In the genomic region with DNA sequence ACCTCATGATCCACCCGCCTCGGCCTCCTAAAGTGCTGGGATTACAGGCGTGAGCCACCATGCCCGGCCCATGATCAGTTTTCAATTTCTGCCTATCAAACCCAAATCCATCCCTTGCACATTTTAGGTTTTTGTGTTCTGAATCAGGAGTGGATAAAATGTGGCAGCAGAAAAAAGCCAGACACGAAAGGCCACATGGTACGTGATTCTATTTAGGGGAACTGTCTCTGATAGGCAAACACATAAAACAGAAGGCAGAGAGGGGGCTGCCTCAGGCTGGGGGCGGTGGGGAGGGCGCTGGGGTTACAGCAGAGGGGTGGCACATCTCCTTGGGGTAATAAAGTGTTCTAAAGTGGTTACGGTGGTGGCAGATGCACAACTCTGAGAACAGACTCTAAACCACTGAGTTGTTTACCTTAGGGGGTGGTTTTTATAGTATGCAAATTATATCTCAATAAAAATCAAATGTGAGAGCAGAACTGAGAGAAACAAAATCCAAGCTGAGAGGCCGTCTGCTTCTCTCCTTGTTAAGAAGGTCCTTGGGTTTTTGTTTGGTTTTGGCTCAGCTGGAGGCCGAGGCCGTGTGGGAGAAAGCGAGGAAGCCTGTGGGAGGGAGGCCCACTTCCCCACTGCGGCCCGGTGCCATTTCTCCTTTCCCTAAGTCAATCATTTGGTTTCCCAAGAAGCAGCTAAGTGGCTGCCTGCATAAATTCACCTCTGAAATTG, we compare ENCODE assay signal across 14 cellular contexts.
DNase-seq lines count a peak whose midpoint lies in the region; ATAC-seq, FAIRE-seq and TF ChIP-seq lines count a peak whose summit lies in the region.
"Had no signal": no experiment of that assay in that cellular context is flagged by ENCODE, and none has a peak within 500 bp of the region (broad histone marks: within the 10 kb centered on the region; RNA-seq: fewer than 3 reads in every experiment).

No MANE protein-coding gene starts in this region.

- H3K4me3 ChIP-seq in gastroesophageal sphincter: no peak overlapping the region
- no peak overlapping the region for H3K4me3 ChIP-seq in pancreas
- no peak overlapping the region for H3K4me3 ChIP-seq in aorta (ENCODE audit: low read length in 2 of 2)
- H3K4me3 ChIP-seq: GM12878 had no signal

- H3K4me3 Mint-ChIP-seq in stimulated activated naive CD8-positive, alpha-beta T cell treated with anti-CD3 and anti-CD28 coated beads, Interleukin-15, amount 100 ng/mL, for 72 hours: no peak overlapping the region
- H3K4me3 Mint-ChIP-seq: activated naive CD4-positive, alpha-beta T cell treated with anti-CD3 and anti-CD28 coated beads, Interleukin-2, amount 10 ng/mL, durations not matched to agents 7 days and 5 days; naive B cell; T-helper 1 cell treated with Interleukin-12 subunit alpha and Interleukin-12 subunit beta and Interleukin-4 antibody, amounts not matched to agents 30 μg/mL and 1 μg/mL, for 36 hours had no signal

- no peak for FAIRE-seq in pancreas (lab: Jason Lieb, UNC)
- FAIRE-seq: GM12878 had no signal

- no peak for TF ChIP-seq CTCF in gastroesophageal sphincter (IDR thresholded peaks at IDR 0.05)
- no peak for TF ChIP-seq CTCF in pancreas (IDR thresholded peaks at IDR 0.05)
- TF ChIP-seq CTCF in omental fat pad (IDR thresholded peaks at IDR 0.05): no peak

- H3K27ac ChIP-seq in gastroesophageal sphincter (peak overlapping the region; percentile 84 to 92 (median 90)), pancreas (peak overlapping the region; percentile 42 to 84 (median 67)), aorta (ENCODE audit: low read depth in 1 of 2, low read length in 2 of 2) (peak overlapping the region; percentile 77 to 95)

- H3K9me3 ChIP-seq in gastroesophageal sphincter (no peaks in the 10 kb centered on the region), pancreas (no peaks in the 10 kb centered on the region), aorta (ENCODE audit: control insufficient read depth, low read length) (no peaks in the 10 kb centered on the region)

- 28 to 42% methylated on average over 8 to 12 of the region's 15 CpGs for WGBS in gastroesophageal sphincter (ENCODE audit: low coverage in 1 of 2), 2 donors
- 77 to 81% methylated on average over 15 of the region's 15 CpGs for WGBS in pancreas, 2 donors
- 41 to 44% methylated on average over 15 of the region's 15 CpGs for WGBS in aorta, 2 donors

- H3K27me3 ChIP-seq in gastroesophageal sphincter: no peaks in the 10 kb centered on the region
- no peaks in the 10 kb centered on the region for H3K27me3 ChIP-seq in pancreas
- no peaks in the 10 kb centered on the region for H3K27me3 ChIP-seq in aorta (ENCODE audit: control insufficient read depth in 1 of 2, insufficient read depth in 2 of 2, low read length in 1 of 2)

- H3K4me1 ChIP-seq in gastroesophageal sphincter (peaks cover 9 to 70% (median 29%) of the 10 kb centered on the region in 3 donors), pancreas (peaks cover 11 to 15% (median 14%) of the 10 kb centered on the region in 3 donors), aorta (ENCODE audit: control insufficient read depth in 1 of 2, insufficient read depth in 2 of 2, low read length in 2 of 2) (peaks cover 5 to 6% of the 10 kb centered on the region in 2 donors)

- intact Hi-C loops in pancreas (cut with DNase I) (no loop called here), aorta (cut with DNase I) (loop anchor here in 1 of 2 donors (5.0 kb wide), 1 partner anchor 80 kb away; a partner anchor contains a TSS)

- H3K4me1 Mint-ChIP-seq in stimulated activated naive CD8-positive, alpha-beta T cell treated with anti-CD3 and anti-CD28 coated beads, Interleukin-15, amount 100 ng/mL, for 72 hours: peaks cover 5% of the 10 kb centered on the region
- H3K4me1 Mint-ChIP-seq: activated naive CD4-positive, alpha-beta T cell treated with anti-CD3 and anti-CD28 coated beads, Interleukin-2, amount 10 ng/mL, durations not matched to agents 7 days and 5 days had no signal

- peaks cover 0 to 7% of the 10 kb centered on the region in 2 donors for H3K9me3 Mint-ChIP-seq in stimulated activated naive CD8-positive, alpha-beta T cell treated with anti-CD3 and anti-CD28 coated beads, Interleukin-15, amount 100 ng/mL, for 72 hours
- H3K9me3 Mint-ChIP-seq: T-helper 1 cell treated with Interleukin-12 subunit alpha and Interleukin-12 subunit beta and Interleukin-4 antibody, amounts not matched to agents 30 μg/mL and 1 μg/mL, for 36 hours had no signal

- TF ChIP-seq POLR2A in gastroesophageal sphincter (IDR thresholded peaks at IDR 0.05): no peak

- DNase-seq in stimulated activated naive CD8-positive, alpha-beta T cell treated with anti-CD3 and anti-CD28 coated beads, Interleukin-15, amount 100 ng/mL, for 72 hours: no peak
- DNase-seq in stimulated activated naive CD8-positive, alpha-beta T cell treated with anti-CD3 and anti-CD28 coated beads, Interleukin-15, Interleukin-2, amounts not matched to agents 100 U/mL and 50 U/mL, for 24 hours: no peak
- DNase-seq in pancreas: no peak
- no peak for DNase-seq in aorta
- DNase-seq in NCI-H1105 (lab: John Stamatoyannopoulos, UW): no peak
- no peak for DNase-seq in omental fat pad (ENCODE audit: low spot score)
- DNase-seq: activated naive CD4-positive, alpha-beta T cell treated with anti-CD3 and anti-CD28 coated beads, Interleukin-2, amount 10 ng/mL, durations not matched to agents 7 days and 5 days; cerebellar nuclear complex; naive B cell; OCI-M1 had no signal

- peak; percentile 27 for ATAC-seq in stimulated activated naive CD8-positive, alpha-beta T cell treated with anti-CD3 and anti-CD28 coated beads, Interleukin-15, amount 100 ng/mL, for 72 hours
- no peak for ATAC-seq in stimulated activated naive CD8-positive, alpha-beta T cell treated with anti-CD3 and anti-CD28 coated beads, Interleukin-15, Interleukin-2, amounts not matched to agents 100 U/mL and 50 U/mL, for 24 hours
- ATAC-seq in gastroesophageal sphincter (no peak), pancreas (no peak), aorta (ENCODE audit: low FRiP score) (no peak), omental fat pad (ENCODE audit: low FRiP score) (no peak), HG03432 (IDR thresholded peaks at IDR 0.05; ENCODE audit: unreplicated experiment) (no peak)
- ATAC-seq: GM12878 had no signal

- H3K27ac Mint-ChIP-seq in stimulated activated naive CD8-positive, alpha-beta T cell treated with anti-CD3 and anti-CD28 coated beads, Interleukin-15, amount 100 ng/mL, for 72 hours: no peak overlapping the region
- H3K27ac Mint-ChIP-seq: activated naive CD4-positive, alpha-beta T cell treated with anti-CD3 and anti-CD28 coated beads, Interleukin-2, amount 10 ng/mL, durations not matched to agents 7 days and 5 days; naive B cell; T-helper 1 cell treated with Interleukin-12 subunit alpha and Interleukin-12 subunit beta and Interleukin-4 antibody, amounts not matched to agents 30 μg/mL and 1 μg/mL, for 36 hours had no signal

- H3K36me3 ChIP-seq in gastroesophageal sphincter (no peaks in the 10 kb centered on the region), pancreas (no peaks in the 10 kb centered on the region), aorta (ENCODE audit: control insufficient read depth in 1 of 2, insufficient read depth in 2 of 2, low read length in 1 of 2) (no peaks in the 10 kb centered on the region)

- TF ChIP-seq EP300 in gastroesophageal sphincter (IDR thresholded peaks at IDR 0.05): no peak

- peaks cover 16% of the 10 kb centered on the region for H3K27me3 Mint-ChIP-seq in stimulated activated naive CD8-positive, alpha-beta T cell treated with anti-CD3 and anti-CD28 coated beads, Interleukin-15, amount 100 ng/mL, for 72 hours
